ENCODE assay signal across 13 cellular contexts in genomic region chr17:9208381-9208780, GRCh38.
DNase-seq lines count a peak whose midpoint lies in the region; ATAC-seq and TF ChIP-seq lines count a peak whose summit lies in the region.
"Had no signal": no experiment of that assay in that cellular context is flagged by ENCODE, and none has a peak within 500 bp of the region (broad histone marks: within the 10 kb centered on the region; RNA-seq: fewer than 3 reads in every experiment).

No MANE protein-coding gene starts in this region.

- no peaks in the 10 kb centered on the region for H4K20me1 ChIP-seq in BLaER1
- H4K20me1 ChIP-seq in H9 (ENCODE audit: control insufficient read depth, insufficient read depth, insufficient read length) = no peaks in the 10 kb centered on the region
- no peaks in the 10 kb centered on the region for H4K20me1 ChIP-seq in osteoblast (ENCODE audit: insufficient read depth, low read length)

- H3K23me2 ChIP-seq in H9 (ENCODE audit: insufficient read length, low read depth, low read length, poor library complexity, severe bottlenecking) = no peaks in the 10 kb centered on the region

- no peak overlapping the region for H4K91ac ChIP-seq in H9 (ENCODE audit: insufficient read length, low read depth, low read length)

- no peak overlapping the region for H3K9ac ChIP-seq in BLaER1
- no peak overlapping the region for H3K9ac ChIP-seq in H9 (ENCODE audit: extremely low read depth, insufficient read length, low read length)
- no peak overlapping the region for H3K9ac ChIP-seq in endodermal cell (ENCODE audit: extremely low read depth, low read length, poor library complexity, severe bottlenecking)

- no peak overlapping the region for H2BK12ac ChIP-seq in H9 (ENCODE audit: insufficient read length, low read depth, low read length)

- H3K27me3 ChIP-seq in BLaER1 (no peaks in the 10 kb centered on the region), H9 (ENCODE audit: insufficient read depth, low read length) (no peaks in the 10 kb centered on the region), endodermal cell (ENCODE audit: control insufficient read depth, insufficient read depth, low read length, poor library complexity, severe bottlenecking) (no peaks in the 10 kb centered on the region), osteoblast (ENCODE audit: insufficient read depth, low read length) (peaks cover 21% of the 10 kb centered on the region), lower lobe of right lung (ENCODE audit: low read depth) (peaks cover 8% of the 10 kb centered on the region)

- H3K4me1 ChIP-seq in BLaER1 (peaks cover 87% of the 10 kb centered on the region), H9 (ENCODE audit: insufficient read depth, low read length) (no peaks in the 10 kb centered on the region), endodermal cell (ENCODE audit: control insufficient read depth, insufficient read depth, low read length) (no peaks in the 10 kb centered on the region), osteoblast (ENCODE audit: insufficient read depth, low read length) (no peaks in the 10 kb centered on the region), lower lobe of right lung (peaks cover 14% of the 10 kb centered on the region)
- H3K4me1 ChIP-seq: HAP-1 had no signal

- H2AFZ ChIP-seq in H9 (ENCODE audit: low read length) (no peak overlapping the region), osteoblast (ENCODE audit: low read length) (no peak overlapping the region)

- DNase-seq in H9 (peak; percentile 24), endodermal cell (peak; percentile 35), osteoblast (ENCODE audit: insufficient read length, low spot score, missing footprints) (peak; percentile 39), hypothalamus (lab: John Stamatoyannopoulos, UW) (no peak), lower lobe of right lung (no peak)
- no peak for DNase-seq in activated T-helper 1 cell treated with anti-CD3 and anti-CD28 coated beads, Interleukin-12 subunit alpha, Interleukin-12 subunit beta, Interleukin-2, Interleukin-4 antibody, amounts not matched to agents 30 ng/mL and 10 ng/mL and 1 ng/mL, durations not matched to agents 14 hours and 24 hours and 36 hours (ENCODE audit: low spot score)
- DNase-seq: C1 segment of cervical spinal cord; Caco-2; CD4-positive, alpha-beta T cell; GOT3 had no signal

- no peak overlapping the region for H3K14ac ChIP-seq in H9 (ENCODE audit: insufficient read depth, low read length)

- H3K79me2 ChIP-seq in H9 (ENCODE audit: insufficient read depth, low read length) (no peaks in the 10 kb centered on the region), osteoblast (ENCODE audit: insufficient read depth, low read length) (no peaks in the 10 kb centered on the region)

- peaks cover 10 to 22% of the 10 kb centered on the region in 2 experiments for H3K4me1 Mint-ChIP-seq in H9
- peaks cover 8% of the 10 kb centered on the region for H3K4me1 Mint-ChIP-seq in endodermal cell
- no peaks in the 10 kb centered on the region for H3K4me1 Mint-ChIP-seq in activated T-helper 1 cell treated with anti-CD3 and anti-CD28 coated beads, Interleukin-12 subunit alpha, Interleukin-12 subunit beta, Interleukin-2, Interleukin-4 antibody, amounts not matched to agents 30 ng/mL and 10 ng/mL and 1 ng/mL, durations not matched to agents 14 hours and 24 hours and 36 hours (ENCODE audit: low read depth)

- H3K27ac ChIP-seq in BLaER1 = no peak overlapping the region
- H3K27ac ChIP-seq in H9 (ENCODE audit: insufficient read length, low read depth, low read length) = no peak overlapping the region
- no peak overlapping the region for H3K27ac ChIP-seq in endodermal cell (ENCODE audit: low read depth, low read length)
- H3K27ac ChIP-seq in osteoblast (ENCODE audit: low read depth, low read length) = no peak overlapping the region
- H3K27ac ChIP-seq in lower lobe of right lung = no peak overlapping the region

- no peak overlapping the region for H4K5ac ChIP-seq in H9 (ENCODE audit: insufficient read length, low read depth, low read length)

- WGBS in H9 (ENCODE audit: extremely low coverage, insufficient read length, low lambda C conversion rate) = no CpG with 5 or more reads among the region's 8 CpGs
- WGBS in endodermal cell (ENCODE audit: insufficient coverage in 1 of 2, insufficient read length in 1 of 2), 2 experiments = 96 to 97% methylated on average over 6 to 8 of the region's 8 CpGs

- H2BK5ac ChIP-seq in H9 (ENCODE audit: insufficient read length, low read length) = no peak overlapping the region

- H3K23ac ChIP-seq in H9 (ENCODE audit: insufficient read length, low read depth, low read length) = no peak overlapping the region

- H3K36me3 Mint-ChIP-seq in H9 (ENCODE audit: insufficient read depth in 1 of 3, low read depth in 3 of 3) = no peaks in the 10 kb centered on the region
- peaks cover 21% of the 10 kb centered on the region for H3K36me3 Mint-ChIP-seq in endodermal cell (ENCODE audit: low read depth)
- H3K36me3 Mint-ChIP-seq in activated T-helper 1 cell treated with anti-CD3 and anti-CD28 coated beads, Interleukin-12 subunit alpha, Interleukin-12 subunit beta, Interleukin-2, Interleukin-4 antibody, amounts not matched to agents 30 ng/mL and 10 ng/mL and 1 ng/mL, durations not matched to agents 14 hours and 24 hours and 36 hours (ENCODE audit: low read depth) = no peaks in the 10 kb centered on the region

- H3T11ph ChIP-seq in H9 (ENCODE audit: low read length) = no peak overlapping the region

- no peak for TF ChIP-seq CTCF in H9 (conservative IDR thresholded peaks at IDR 0.05)
- TF ChIP-seq CTCF in endodermal cell (conservative IDR thresholded peaks at IDR 0.05) = no peak
- no peak for TF ChIP-seq CTCF in osteoblast (IDR thresholded peaks at IDR 0.05; ENCODE audit: extremely low read depth, low read depth, low read length)
- TF ChIP-seq CTCF in lower lobe of right lung (IDR thresholded peaks at IDR 0.05) = no peak

- H3K4me3 Mint-ChIP-seq in H9 (no peak overlapping the region), endodermal cell (no peak overlapping the region)
- no peak overlapping the region for H3K4me3 Mint-ChIP-seq in activated T-helper 1 cell treated with anti-CD3 and anti-CD28 coated beads, Interleukin-12 subunit alpha, Interleukin-12 subunit beta, Interleukin-2, Interleukin-4 antibody, amounts not matched to agents 30 ng/mL and 10 ng/mL and 1 ng/mL, durations not matched to agents 14 hours and 24 hours and 36 hours
- H3K4me3 Mint-ChIP-seq: B cell; CD4-positive, alpha-beta T cell had no signal

- H3K9me3 ChIP-seq in BLaER1 (0 out of 2 replicates have a peak, but pooled peaks cover 4% of the 10 kb centered on the region), H9 (ENCODE audit: control insufficient read depth, low read depth, low read length) (no peaks in the 10 kb centered on the region), endodermal cell (ENCODE audit: control insufficient read depth, low read length) (no peaks in the 10 kb centered on the region), osteoblast (ENCODE audit: low read depth, low read length) (no peaks in the 10 kb centered on the region), lower lobe of right lung (no peaks in the 10 kb centered on the region)
- H3K9me3 ChIP-seq: Caco-2, HAP-1 had no signal

- H3K18ac ChIP-seq in H9 (ENCODE audit: insufficient read length, low read depth, low read length) = no peak overlapping the region

- no peak overlapping the region for H3K56ac ChIP-seq in H9 (ENCODE audit: insufficient read length, low read depth, low read length)

- H3K27ac Mint-ChIP-seq in H9 (peak overlapping the region in 1 of 3 experiments; percentile 40; a peak in 1 of 7 replicates), endodermal cell (no peak overlapping the region)
- no peak overlapping the region for H3K27ac Mint-ChIP-seq in activated T-helper 1 cell treated with anti-CD3 and anti-CD28 coated beads, Interleukin-12 subunit alpha, Interleukin-12 subunit beta, Interleukin-2, Interleukin-4 antibody, amounts not matched to agents 30 ng/mL and 10 ng/mL and 1 ng/mL, durations not matched to agents 14 hours and 24 hours and 36 hours
- H3K27ac Mint-ChIP-seq: B cell; CD4-positive, alpha-beta T cell had no signal

- H3K9me3 Mint-ChIP-seq in H9 = peaks cover 0 to 5% of the 10 kb centered on the region in 2 experiments; a peak in 1 of 5 replicates
- no peaks in the 10 kb centered on the region for H3K9me3 Mint-ChIP-seq in endodermal cell
- no peaks in the 10 kb centered on the region for H3K9me3 Mint-ChIP-seq in activated T-helper 1 cell treated with anti-CD3 and anti-CD28 coated beads, Interleukin-12 subunit alpha, Interleukin-12 subunit beta, Interleukin-2, Interleukin-4 antibody, amounts not matched to agents 30 ng/mL and 10 ng/mL and 1 ng/mL, durations not matched to agents 14 hours and 24 hours and 36 hours
- H3K9me3 Mint-ChIP-seq: CD4-positive, alpha-beta T cell had no signal

- intact Hi-C loops in lower lobe of right lung (cut with DNase I) = no loop called here
- intact Hi-C loops in activated T-helper 1 cell treated with anti-CD3 and anti-CD28 coated beads, Interleukin-12 subunit alpha, Interleukin-12 subunit beta, Interleukin-2, Interleukin-4 antibody, amounts not matched to agents 30 ng/mL and 10 ng/mL and 1 ng/mL, durations not matched to agents 14 hours and 24 hours and 36 hours (cut with micrococcal nuclease) = no loop called here

- H2AK5ac ChIP-seq in H9 (ENCODE audit: insufficient read length, low read length) = no peak overlapping the region

- no peak overlapping the region for H2BK20ac ChIP-seq in H9 (ENCODE audit: low read depth, low read length, poor library complexity, severe bottlenecking)

- H3K79me1 ChIP-seq in H9 (ENCODE audit: insufficient read depth, low read depth, low read length, poor library complexity, severe bottlenecking) = no peaks in the 10 kb centered on the region

- no peak overlapping the region for H3K4me3 ChIP-seq in BLaER1
- no peak overlapping the region for H3K4me3 ChIP-seq in endodermal cell (ENCODE audit: low read length)
- H3K4me3 ChIP-seq in osteoblast (ENCODE audit: insufficient read depth, low read length) = no peak overlapping the region
- H3K4me3 ChIP-seq in lower lobe of right lung = no peak overlapping the region
- H3K4me3 ChIP-seq: HAP-1 had no signal

- no peak overlapping the region for H2BK15ac ChIP-seq in H9 (ENCODE audit: low read depth, low read length)

- no peak overlapping the region for H4K8ac ChIP-seq in H9 (replicated peaks; ENCODE audit: insufficient read length, low read depth, low read length)

- peak overlapping the region; percentile 67 for H3K4me2 ChIP-seq in BLaER1
- no peak overlapping the region for H3K4me2 ChIP-seq in H9 (ENCODE audit: insufficient read depth, insufficient read length, low read length)
- H3K4me2 ChIP-seq in osteoblast (ENCODE audit: insufficient read depth, low read length) = no peak overlapping the region

- peaks cover 6% of the 10 kb centered on the region for H3K27me3 Mint-ChIP-seq in H9 (ENCODE audit: low read depth)
- peaks cover 2% of the 10 kb centered on the region for H3K27me3 Mint-ChIP-seq in endodermal cell (ENCODE audit: insufficient read depth)
- H3K27me3 Mint-ChIP-seq in activated T-helper 1 cell treated with anti-CD3 and anti-CD28 coated beads, Interleukin-12 subunit alpha, Interleukin-12 subunit beta, Interleukin-2, Interleukin-4 antibody, amounts not matched to agents 30 ng/mL and 10 ng/mL and 1 ng/mL, durations not matched to agents 14 hours and 24 hours and 36 hours (ENCODE audit: insufficient read depth) = peaks cover 4% of the 10 kb centered on the region
- H3K27me3 Mint-ChIP-seq: B cell; CD4-positive, alpha-beta T cell had no signal

- ATAC-seq in lower lobe of right lung = no peak

- H3K4ac ChIP-seq in H9 (ENCODE audit: low read depth, low read length) = no peak overlapping the region

- no peak overlapping the region for H2BK120ac ChIP-seq in H9 (ENCODE audit: low read depth, low read length, poor library complexity, severe bottlenecking)

- H3K36me3 ChIP-seq in BLaER1 (no peaks in the 10 kb centered on the region), endodermal cell (ENCODE audit: control insufficient read depth, insufficient read depth, low read length) (peaks cover 12% of the 10 kb centered on the region), osteoblast (ENCODE audit: insufficient read depth, low read length) (no peaks in the 10 kb centered on the region), lower lobe of right lung (no peaks in the 10 kb centered on the region)
- H3K36me3 ChIP-seq: HAP-1 had no signal

Comparison
In these comparisons a context has a peak if more than half of its experiments do, and no peak if none do; other contexts are left out.
1. DNase-seq: peak in H9 (single experiment), endodermal cell (single experiment) and osteoblast (single experiment); none in hypothalamus (0 of 51), lower lobe of right lung (single experiment) and activated T-helper 1 cell treated with anti-CD3 and anti-CD28 coated beads, Interleukin-12 subunit alpha, Interleukin-12 subunit beta, Interleukin-2, Interleukin-4 antibody, amounts not matched to agents 30 ng/mL and 10 ng/mL and 1 ng/mL, durations not matched to agents 14 hours and 24 hours and 36 hours (single experiment).